ENCODE assay signal across 21 cellular contexts in the genomic region with DNA sequence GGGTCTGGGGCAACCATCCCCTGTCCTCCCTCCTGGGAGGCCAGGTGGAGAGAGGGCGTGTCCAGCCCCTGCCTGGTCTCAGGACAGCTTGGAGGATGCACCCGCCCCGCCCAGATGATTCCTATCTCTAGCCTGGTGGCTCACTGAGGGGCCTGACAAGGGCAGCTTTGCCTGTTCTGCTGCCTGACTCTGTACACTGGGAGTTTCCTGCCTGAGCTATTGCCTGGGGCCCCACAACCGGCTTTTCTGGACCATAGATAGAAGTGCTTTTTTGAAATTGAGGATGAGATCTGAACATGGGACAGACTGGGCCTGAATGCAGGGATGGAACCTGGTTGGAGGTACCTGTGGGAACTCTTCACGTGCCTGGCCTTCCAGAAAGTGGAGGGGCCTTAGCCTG. TPM values are rescaled to one million over a fixed set of nuclear protein-coding genes. Genes with fewer than 3 reads are reported as not detected.
DNase-seq lines count a peak whose midpoint lies in the region; ATAC-seq and TF ChIP-seq lines count a peak whose summit lies in the region.
"Had no signal": no experiment of that assay in that cellular context is flagged by ENCODE, and none has a peak within 500 bp of the region (broad histone marks: within the 10 kb centered on the region; RNA-seq: fewer than 3 reads in every experiment).

No MANE protein-coding gene starts in this region.

- DNase-seq in cardiac septum (ENCODE audit: low spot score), result peak; percentile 14
- DNase-seq in right atrium auricular region (ENCODE audit: low spot score), result no peak
- peak; percentile 44 for DNase-seq in upper lobe of right lung
- no peak for DNase-seq in brain microvascular endothelial cell
- DNase-seq in activated CD8-positive, alpha-beta memory T cell treated with anti-CD3 and anti-CD28 coated beads for 24 hours, result no peak
- DNase-seq: 8988T; CD4-positive, alpha-beta memory T cell; DMS153; DMS79 treated with DMSO at 0.1 percent for 48 hours; GF-D8; GOT3; H7; HFFc6 had no signal

- H3K4me1 ChIP-seq in right atrium auricular region (peaks cover 0 to 11% of the 10 kb centered on the region in 2 donors), upper lobe of right lung (no peaks in the 10 kb centered on the region)
- H3K4me1 ChIP-seq: BLaER1 had no signal

- in situ Hi-C loops in brain microvascular endothelial cell (cut with HindIII; ENCODE audit: low pct_ligation_motif_present, low sequenced_read_pairs), result no loop called here

- ATAC-seq in esophagus mucosa, result peak; percentile 77
- no peak for ATAC-seq in upper lobe of right lung
- no peak for ATAC-seq in HG03039 (IDR thresholded peaks at IDR 0.05; ENCODE audit: unreplicated experiment)
- ATAC-seq: GM12878, HCT116 had no signal

- no peaks in the 10 kb centered on the region for H3K36me3 ChIP-seq in right atrium auricular region
- no peaks in the 10 kb centered on the region for H3K36me3 ChIP-seq in upper lobe of right lung
- no peaks in the 10 kb centered on the region for H3K36me3 ChIP-seq in brain microvascular endothelial cell (replicated peaks)
- H3K36me3 ChIP-seq: BLaER1 had no signal

- H3K27ac ChIP-seq in right atrium auricular region, result no peak overlapping the region
- peak overlapping the region in 19 of 21 experiments; percentile 12 to 84 (median 74) for H3K27ac ChIP-seq in skin epidermis
- no peak overlapping the region for H3K27ac ChIP-seq in upper lobe of right lung
- H3K27ac ChIP-seq in brain microvascular endothelial cell, result no peak overlapping the region
- H3K27ac ChIP-seq: BLaER1 had no signal

- H3K9me3 ChIP-seq in right atrium auricular region (no peaks in the 10 kb centered on the region), upper lobe of right lung (no peaks in the 10 kb centered on the region)

- H3K4me3 ChIP-seq in right atrium auricular region (no peak overlapping the region), skin epidermis (no peak overlapping the region), upper lobe of right lung (no peak overlapping the region), brain microvascular endothelial cell (ENCODE audit: low read depth, low read length) (no peak overlapping the region)
- H3K4me3 ChIP-seq: BLaER1, GM12878 had no signal

- H3K27me3 ChIP-seq in right atrium auricular region, result no peaks in the 10 kb centered on the region
- H3K27me3 ChIP-seq in upper lobe of right lung, result no peaks in the 10 kb centered on the region
- peaks cover 5% of the 10 kb centered on the region for H3K27me3 ChIP-seq in brain microvascular endothelial cell (replicated peaks)
- H3K27me3 ChIP-seq: BLaER1 had no signal

- intact Hi-C loops in cardiac septum (cut with DNase I) (no loop called here), upper lobe of right lung (cut with DNase I) (no loop called here)

- TF ChIP-seq CTCF in right atrium auricular region (IDR thresholded peaks at IDR 0.05) (no peak), upper lobe of right lung (IDR thresholded peaks at IDR 0.05) (no peak), brain microvascular endothelial cell (IDR thresholded peaks at IDR 0.05; ENCODE audit: low read depth, low read length, missing control alignments) (no peak)

RNA-seq across cellular contexts. Expression of gene PLA2G4E, which starts 0.8 kb away (rescaled TPM):
- total RNA-seq in cardiac septum (0.08 TPM), right atrium auricular region (under 1 TPM in 1 of 2 donors, not detected in 1; 0.11 TPM), esophagus mucosa (18.1 TPM), upper lobe of right lung (1.5 TPM)
- total RNA-seq: A673; CD4-positive, alpha-beta memory T cell; H7; HFFc6; HT-29 had no signal

RNA-seq across cellular contexts. Expression of gene EHD4, which starts 49.2 kb away (rescaled TPM):
- total RNA-seq in cardiac septum (42.2 TPM), right atrium auricular region (10 to 100 TPM; 22.2 to 26.3 TPM), esophagus mucosa (32.0 TPM), upper lobe of right lung (39.5 TPM)

Comparison
In these comparisons a context has a peak if more than half of its experiments do, and no peak if none do; other contexts are left out.
1. DNase-seq: peak in cardiac septum (single experiment) and upper lobe of right lung (single experiment); none in right atrium auricular region (single experiment), brain microvascular endothelial cell (single experiment) and activated CD8-positive, alpha-beta memory T cell treated with anti-CD3 and anti-CD28 coated beads for 24 hours (single experiment).
2. H3K27ac ChIP-seq: peak in skin epidermis (19 of 21); none in right atrium auricular region (0 of 2), upper lobe of right lung (single experiment) and brain microvascular endothelial cell (single experiment).